ENCODE assay signal across 22 cellular contexts in genomic region chr4:79298027-79298426, GRCh38. TPM values are rescaled to one million over a fixed set of nuclear protein-coding genes. Genes with fewer than 3 reads are reported as not detected.
"Had no signal": no experiment of that assay in that cellular context is flagged by ENCODE, and none has a peak within 500 bp of the region (broad histone marks: within the 10 kb centered on the region; RNA-seq: fewer than 3 reads in every experiment).

No MANE protein-coding gene starts in this region.

- H2AFZ ChIP-seq: hepatocyte had no signal

- H3K4me2 ChIP-seq: hepatocyte had no signal

- H3K27me3 ChIP-seq: hepatocyte, upper lobe of left lung had no signal

- DNase-seq: activated gamma-delta T cell treated with Interleukin-2 at 50 U/mL for 16 hours; activated T-cell treated with anti-CD3 and anti-CD28 coated beads, Interleukin-2, amount 50 U/mL, for 1 hour; foreskin melanocyte; left ventricle myocardium inferior; retina; stimulated activated CD4-positive, alpha-beta T cell treated with anti-CD3 and anti-CD28 coated beads, Interleukin-4, amount 100 ng/mL, for 1 hour; stimulated activated naive CD8-positive, alpha-beta T cell treated with anti-CD3 and anti-CD28 coated beads, Interleukin-15, Interleukin-2, amounts not matched to agents 100 U/mL and 50 U/mL, for 24 hours had no signal

- H3K36me3 ChIP-seq: left ventricle myocardium inferior, upper lobe of left lung had no signal

- H3K4me1 ChIP-seq: left ventricle myocardium inferior, upper lobe of left lung had no signal

- H3K79me2 ChIP-seq: hepatocyte had no signal

- H3K4me3 ChIP-seq: hepatocyte, left ventricle myocardium inferior, upper lobe of left lung had no signal

- ATAC-seq: activated naive CD4-positive, alpha-beta T cell treated with anti-CD3 and anti-CD28 coated beads, Interleukin-2, amount 50 U/mL, for 72 hours; esophagus mucosa; naive thymus-derived CD8-positive, alpha-beta T cell; stimulated activated naive CD8-positive, alpha-beta T cell treated with anti-CD3 and anti-CD28 coated beads, Interleukin-15, Interleukin-2, amounts not matched to agents 100 U/mL and 50 U/mL, for 24 hours; WTC11 had no signal

- H3K27ac ChIP-seq: hepatocyte, left ventricle myocardium inferior, upper lobe of left lung had no signal

- H3K9me3 ChIP-seq: left ventricle myocardium inferior, upper lobe of left lung had no signal

RNA-seq across cellular contexts. Expression of gene NAA11, which starts 27.8 kb away (rescaled TPM):
- total RNA-seq: activated naive CD4-positive, alpha-beta T cell treated with anti-CD3 and anti-CD28 coated beads, Interleukin-2, amount 50 U/mL, for 72 hours; aorta; cardiac septum; chondrocyte; esophagus mucosa; hepatocyte; left ventricle myocardium inferior; lung microvascular endothelial cell; mesothelial cell of epicardium; naive thymus-derived CD8-positive, alpha-beta T cell; osteocyte; progenitor cell of endocrine pancreas; subcutaneous adipose tissue; upper lobe of left lung; WTC11 had no signal
- polyA plus RNA-seq: adipose tissue; aorta; hepatocyte; naive thymus-derived CD8-positive, alpha-beta T cell had no signal
